Comparison of ENCODE assay signal across 24 cellular contexts in genomic region chr7:28554791-28555471, GRCh38.
DNase-seq lines count a peak whose midpoint lies in the region; ATAC-seq and TF ChIP-seq lines count a peak whose summit lies in the region.
"Had no signal": no experiment of that assay in that cellular context is flagged by ENCODE, and none has a peak within 500 bp of the region (broad histone marks: within the 10 kb centered on the region; RNA-seq: fewer than 3 reads in every experiment).

No MANE protein-coding gene starts in this region.

- CTCF ChIA-PET in mammary epithelial cell (lab: Charles Lee; ENCODE audit: low non-redundant PET), result no interaction called here

- BruUV-seq in mammary epithelial cell (replicated peaks; lab: Mats Ljungman, UMichigan), result no TSS peak

- no peaks in the 10 kb centered on the region for H3K36me3 ChIP-seq in mammary epithelial cell (ENCODE audit: insufficient read depth, low read length)
- H3K36me3 ChIP-seq: Peyer's patch, SJSA1 had no signal

- no peak overlapping the region for H3K27ac ChIP-seq in mammary epithelial cell (ENCODE audit: insufficient read depth, low read depth, low read length)
- H3K27ac ChIP-seq: GM23248, Peyer's patch, SJSA1 had no signal

- in situ Hi-C loops in mammary epithelial cell (cut with MboI; ENCODE audit: low sequenced_read_pairs in 2 of 2), result no loop called here

- H4K20me1 ChIP-seq in mammary epithelial cell (ENCODE audit: insufficient read depth, low read length), result no peaks in the 10 kb centered on the region

- no peak overlapping the region for H3K4me2 ChIP-seq in mammary epithelial cell (ENCODE audit: insufficient read depth, low read depth, low read length)

- no peaks in the 10 kb centered on the region for H3K79me2 ChIP-seq in mammary epithelial cell (ENCODE audit: insufficient read depth, low read length)

- H3K9ac ChIP-seq in mammary epithelial cell (ENCODE audit: insufficient read depth, low read length), result no peak overlapping the region
- H3K9ac ChIP-seq: GM23248 had no signal

- H3K4me3 ChIP-seq in mammary epithelial cell (replicated peaks in 1 of 3; ENCODE audit: insufficient read depth in 1 of 3, low read depth in 2 of 3, low read length in 3 of 3), result no peak overlapping the region
- H3K4me3 ChIP-seq: GM23248, Peyer's patch, SJSA1 had no signal

- 97% methylated on average over 4 of the region's 4 CpGs for WGBS in mammary epithelial cell (ENCODE audit: low coverage, missing lambda C conversion rate)

- H2AFZ ChIP-seq in mammary epithelial cell (ENCODE audit: low read depth, low read length), result no peak overlapping the region
- H2AFZ ChIP-seq: GM23248 had no signal

- DNase-seq in NCI-H82 (lab: John Stamatoyannopoulos, UW), result peak; percentile 48
- DNase-seq in NCI-H82 treated with DMSO at 0.1 percent for 48 hours (lab: John Stamatoyannopoulos, UW; ENCODE audit: unreplicated experiment), result no peak
- DNase-seq in NCI-H69 (lab: John Stamatoyannopoulos, UW), result peak; percentile 91
- no peak for DNase-seq in mammary epithelial cell
- no peak for DNase-seq in NOMO-1 (lab: John Stamatoyannopoulos, UW; ENCODE audit: unreplicated experiment in 2 of 2)
- DNase-seq: 8988T; AML-193; GM23248; H9; HFFc6; MM.1S; NCI-H1048; NCI-H1417 treated with DMSO at 0.1 percent for 48 hours; NCI-H187; NCI-H2107; NCI-H2227 treated with DMSO at 0.1 percent for 48 hours; NCI-H510A treated with DMSO at 0.1 percent for 48 hours; NK-92 treated with Interleukin-12 subunit alpha and Interleukin-12 subunit beta, amount 100 ng/mL, for 24 hours; Peyer's patch; SW 1271; T-helper 17 cell had no signal

- dilution Hi-C loops in mammary epithelial cell (cut with HindIII; ENCODE audit: low sequenced_read_pairs), result no loop called here

- H3K4me1 ChIP-seq in mammary epithelial cell (ENCODE audit: insufficient read depth, low read length), result peaks cover 8% of the 10 kb centered on the region
- H3K4me1 ChIP-seq: Peyer's patch, SJSA1 had no signal

- ATAC-seq in SK-N-SH treated with all-trans-retinoic acid at 6 μM for 48 hours (no peak; the same call in 2 of the 3 replicates), HG03159 (IDR thresholded peaks at IDR 0.05; ENCODE audit: unreplicated experiment) (no peak)
- ATAC-seq: T-helper 17 cell had no signal

- no peak for TF ChIP-seq CTCF in mammary epithelial cell (conservative IDR thresholded peaks at IDR 0.05 in 1 of 2, IDR thresholded peaks at IDR 0.05 in 1 of 2; ENCODE audit: extremely low read depth in 1 of 2, insufficient read depth in 1 of 2, low read depth in 1 of 2, low read length in 2 of 2)

- peaks cover 4% of the 10 kb centered on the region for H3K27me3 ChIP-seq in mammary epithelial cell (ENCODE audit: insufficient read depth, low read length)
- H3K27me3 ChIP-seq: Peyer's patch, SJSA1 had no signal

- intact Hi-C loops in mammary epithelial cell (cut with micrococcal nuclease), result no loop called here

- H3K9me3 ChIP-seq in mammary epithelial cell (replicated peaks; ENCODE audit: insufficient read depth, low read length), result no peaks in the 10 kb centered on the region
- H3K9me3 ChIP-seq: Peyer's patch, SJSA1 had no signal

TF ChIP-seq in SK-N-SH treated with all-trans-retinoic acid at 6 μM for 48 hours, 23 proteins besides CTCF, POLR2A, EP300 and RAD21:
- TF ChIP-seq TCF4 (CRISPR knock-in tag; IDR thresholded peaks at IDR 0.05; ENCODE audit: borderline replicate concordance) (peak; percentile 51), OSR1 (CRISPR knock-in tag; IDR thresholded peaks at IDR 0.05) (no peak), CSDC2 (CRISPR knock-in tag; IDR thresholded peaks at IDR 0.05) (no peak), ZFP3 (CRISPR knock-in tag; IDR thresholded peaks at IDR 0.05) (no peak)
- TF ChIP-seq, protein P1, sequence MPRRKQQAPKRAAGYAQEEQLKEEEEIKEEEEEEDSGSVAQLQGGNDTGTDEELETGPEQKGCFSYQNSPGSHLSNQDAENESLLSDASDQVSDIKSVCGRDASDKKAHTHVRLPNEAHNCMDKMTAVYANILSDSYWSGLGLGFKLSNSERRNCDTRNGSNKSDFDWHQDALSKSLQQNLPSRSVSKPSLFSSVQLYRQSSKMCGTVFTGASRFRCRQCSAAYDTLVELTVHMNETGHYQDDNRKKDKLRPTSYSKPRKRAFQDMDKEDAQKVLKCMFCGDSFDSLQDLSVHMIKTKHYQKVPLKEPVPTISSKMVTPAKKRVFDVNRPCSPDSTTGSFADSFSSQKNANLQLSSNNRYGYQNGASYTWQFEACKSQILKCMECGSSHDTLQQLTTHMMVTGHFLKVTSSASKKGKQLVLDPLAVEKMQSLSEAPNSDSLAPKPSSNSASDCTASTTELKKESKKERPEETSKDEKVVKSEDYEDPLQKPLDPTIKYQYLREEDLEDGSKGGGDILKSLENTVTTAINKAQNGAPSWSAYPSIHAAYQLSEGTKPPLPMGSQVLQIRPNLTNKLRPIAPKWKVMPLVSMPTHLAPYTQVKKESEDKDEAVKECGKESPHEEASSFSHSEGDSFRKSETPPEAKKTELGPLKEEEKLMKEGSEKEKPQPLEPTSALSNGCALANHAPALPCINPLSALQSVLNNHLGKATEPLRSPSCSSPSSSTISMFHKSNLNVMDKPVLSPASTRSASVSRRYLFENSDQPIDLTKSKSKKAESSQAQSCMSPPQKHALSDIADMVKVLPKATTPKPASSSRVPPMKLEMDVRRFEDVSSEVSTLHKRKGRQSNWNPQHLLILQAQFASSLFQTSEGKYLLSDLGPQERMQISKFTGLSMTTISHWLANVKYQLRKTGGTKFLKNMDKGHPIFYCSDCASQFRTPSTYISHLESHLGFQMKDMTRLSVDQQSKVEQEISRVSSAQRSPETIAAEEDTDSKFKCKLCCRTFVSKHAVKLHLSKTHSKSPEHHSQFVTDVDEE (CRISPR knock-in tag; IDR thresholded peaks at IDR 0.05), result peak; percentile 61; the same call in 1 of the 2 replicates

Comparison
In these comparisons a context has a peak if more than half of its experiments do, and no peak if none do; other contexts are left out.
1. DNase-seq: peak in NCI-H82 (single experiment) and NCI-H69 (single experiment); none in NCI-H82 treated with DMSO at 0.1 percent for 48 hours (single experiment), mammary epithelial cell (single experiment) and NOMO-1 (0 of 2).